ENCODE assay signal across 8 cellular contexts in the genomic region with DNA sequence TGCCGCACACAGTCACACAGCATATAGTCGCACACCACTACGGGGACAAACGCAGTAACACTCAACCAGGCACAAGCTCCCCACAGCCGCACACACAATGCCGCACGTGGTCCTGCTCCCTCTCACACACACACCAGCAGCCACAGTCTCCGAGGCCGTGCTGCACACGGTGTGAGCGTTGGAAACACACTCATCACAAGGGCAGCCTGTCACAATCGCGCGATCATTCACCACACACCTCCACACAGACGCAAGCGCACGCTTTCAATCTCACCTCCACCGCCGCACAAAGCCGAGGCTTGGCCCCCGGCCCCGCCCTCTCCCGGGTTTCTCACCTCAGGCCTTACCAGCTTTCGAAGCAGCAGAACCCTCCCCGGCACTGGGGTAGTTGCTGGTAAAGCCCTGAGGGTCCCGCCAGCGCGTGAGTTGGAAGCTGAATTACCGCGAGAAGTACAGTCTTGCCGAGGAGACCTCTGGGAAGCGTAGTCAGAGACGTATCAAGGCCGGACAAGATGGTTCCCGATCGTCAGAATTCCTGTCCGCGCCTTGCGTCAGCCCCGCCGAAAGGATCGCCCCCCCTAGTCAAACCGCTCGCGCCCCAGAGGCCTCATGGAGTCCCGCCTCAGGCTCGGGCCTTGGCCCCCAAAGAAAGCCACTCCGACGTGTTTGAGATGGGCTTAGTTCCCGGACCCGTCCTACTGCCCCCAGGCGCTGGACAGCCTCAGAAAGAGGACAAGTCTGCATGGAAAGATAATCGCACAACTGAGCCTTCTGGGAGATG. TPM values are rescaled to one million over a fixed set of nuclear protein-coding genes. Genes with fewer than 3 reads are reported as not detected.
A peak's percentile ranks its signal among the peaks of the same experiment; 100 is the strongest.
DNase-seq lines count a peak whose midpoint lies in the region; ATAC-seq and TF ChIP-seq lines count a peak whose summit lies in the region.

A gene (minus strand): TSS at position 423 of the 781 bp plus-strand sequence. CDS start 13,004 bp downstream, outside the sequence.

- no peaks in the 10 kb centered on the region for H3K27me3 ChIP-seq in AG04450 (ENCODE audit: control insufficient read depth, insufficient read depth, low read length)

- CTCF ChIA-PET in AG04450 (lab: Charles Lee): interaction anchor here (0.6 to 1.4 kb wide), 3 partner anchors 11 to 110 kb away, joined by 3 to 11 read pairs (median 5); a partner anchor contains a TSS

- POLR2A ChIA-PET in AG04450 (lab: Yijun Ruan, JAX): interaction anchor here (0.5 to 2.5 kb wide), 6 partner anchors 10 to 275 kb away, joined by 3 to 17 read pairs (median 6); a partner anchor contains a TSS

- peak within 1 kb of the TSS; percentile 99 for H3K4me3 ChIP-seq in AG04450 (ENCODE audit: low read depth, low read length)

- ATAC-seq in GM18907 (IDR thresholded peaks at IDR 0.05; ENCODE audit: unreplicated experiment): peak; percentile 88
- peak; percentile 85 for ATAC-seq in HG03139 (IDR thresholded peaks at IDR 0.05; ENCODE audit: unreplicated experiment)

- DNase-seq in AG04450 (ENCODE audit: low read depth, low spot score): peak; percentile 94
- DNase-seq in NCI-H2227 treated with DMSO at 0.1 percent for 48 hours (lab: John Stamatoyannopoulos, UW): peak; percentile 92
- DNase-seq in activated CD4-positive, CD25-positive, alpha-beta regulatory T cell (lab: John Stamatoyannopoulos, UW): peak; percentile 82 to 85 (median 83)
- peak; percentile 95 for DNase-seq in central memory CD4-positive, alpha-beta T cell
- peak; percentile 95 for DNase-seq in inferior parietal cortex (ENCODE audit: extremely low spot score)
- peak; percentile 86 for DNase-seq in smooth muscle cell of the brain vasculature (ENCODE audit: low read depth, low spot score)

- peak; percentile 16; the same call in 1 of the 2 replicates for TF ChIP-seq CTCF in AG04450 (IDR thresholded peaks at IDR 0.05; ENCODE audit: low read depth, low read length)

- H3K27ac ChIP-seq in AG04450 (ENCODE audit: low read depth, low read length): peak within 1 kb of the TSS; percentile 98

- H3K9me3 ChIP-seq in AG04450 (ENCODE audit: control insufficient read depth, insufficient read depth, low read length): peaks cover 21% of the 10 kb centered on the region

RNA-seq across cellular contexts. Expression of the gene that starts here (rescaled TPM):
- polyA plus RNA-seq in AG04450 (2011; rRNA removed): 3.5 and 4.9 TPM in 2 replicates
- 5.4 and 6.7 TPM in 2 replicates for polyA minus RNA-seq in AG04450 (2011; rRNA and poly(A)+ RNA removed)

Comparison
In these comparisons a context has a peak if more than half of its experiments do, and no peak if none do; other contexts are left out.
1. Peak in every context shown above with its lines: DNase-seq, ATAC-seq, H3K4me3 ChIP-seq and H3K27ac ChIP-seq.